ENCODE assay signal across 9 cellular contexts in the genomic region with DNA sequence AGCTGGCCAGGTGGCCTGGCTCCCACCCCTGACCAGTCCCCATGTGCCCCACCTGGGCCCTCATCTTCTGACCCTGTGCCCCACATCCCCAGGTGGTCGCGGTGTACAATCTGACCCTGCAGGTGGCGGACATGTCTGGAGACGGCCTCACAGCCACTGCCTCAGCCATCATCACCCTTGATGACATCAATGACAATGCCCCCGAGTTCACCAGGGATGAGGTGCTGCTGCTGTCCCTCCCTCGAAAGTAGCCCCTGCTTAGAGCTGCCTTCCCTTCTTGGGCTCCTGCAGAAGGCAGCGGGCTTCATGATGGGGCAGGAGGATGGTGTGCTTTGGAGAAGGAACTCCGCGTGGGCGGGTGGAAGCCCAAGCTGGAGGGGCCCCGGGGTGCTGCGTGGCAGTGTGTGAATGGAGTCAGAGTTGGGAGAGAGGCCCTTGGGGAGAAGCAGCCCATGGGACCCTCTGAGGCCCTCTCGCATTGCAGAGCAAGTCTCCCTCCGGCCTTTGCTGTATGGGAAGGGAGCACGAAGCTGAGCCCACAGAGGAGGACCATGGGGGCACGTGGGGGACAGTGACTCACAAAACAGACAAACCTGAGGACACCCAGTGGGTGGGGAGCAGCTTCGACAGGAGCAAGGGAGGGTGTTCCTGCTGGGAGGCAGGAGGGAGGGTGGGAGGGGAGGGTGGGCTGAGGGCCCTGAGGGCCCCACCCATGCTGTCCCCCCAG. TPM values are rescaled to one million over a fixed set of nuclear protein-coding genes. Genes with fewer than 3 reads are reported as not detected.
DNase-seq lines count a peak whose midpoint lies in the region; ATAC-seq and TF ChIP-seq lines count a peak whose summit lies in the region.
"Had no signal": no experiment of that assay in that cellular context is flagged by ENCODE, and none has a peak within 500 bp of the region (broad histone marks: within the 10 kb centered on the region; RNA-seq: fewer than 3 reads in every experiment).

No MANE protein-coding gene starts in this region.

- H3K36me3 ChIP-seq in CD8-positive, alpha-beta T cell (ENCODE audit: insufficient read depth, low read length) = no peaks in the 10 kb centered on the region

- TF ChIP-seq CTCF in CD8-positive, alpha-beta T cell (IDR thresholded peaks at IDR 0.05) = no peak
- no peak for TF ChIP-seq CTCF in mesothelial cell of epicardium (IDR thresholded peaks at IDR 0.05; ENCODE audit: unreplicated experiment)

- H3K4me1 Mint-ChIP-seq in CD8-positive, alpha-beta T cell (ENCODE audit: low read depth) = peaks cover 6% of the 10 kb centered on the region
- peaks cover 4% of the 10 kb centered on the region for H3K4me1 Mint-ChIP-seq in activated naive CD4-positive, alpha-beta T cell treated with anti-CD3 and anti-CD28 coated beads for 36 hours (ENCODE audit: low read depth)
- no peaks in the 10 kb centered on the region for H3K4me1 Mint-ChIP-seq in mesothelial cell of epicardium

- intact Hi-C loops in CD8-positive, alpha-beta T cell (cut with DNase I, micrococcal nuclease) = no loop called here
- intact Hi-C loops in activated naive CD4-positive, alpha-beta T cell treated with anti-CD3 and anti-CD28 coated beads for 36 hours (cut with micrococcal nuclease) = no loop called here

- CTCF ChIA-PET in CD8-positive, alpha-beta T cell (lab: Charles Lee) = no interaction called here
- CTCF ChIA-PET in activated naive CD4-positive, alpha-beta T cell treated with anti-CD3 and anti-CD28 coated beads for 36 hours (lab: Charles Lee) = no interaction called here

- H3K4me1 ChIP-seq in CD8-positive, alpha-beta T cell (ENCODE audit: insufficient read depth, low read length) = no peaks in the 10 kb centered on the region

- no peaks in the 10 kb centered on the region for H3K27me3 Mint-ChIP-seq in CD8-positive, alpha-beta T cell (ENCODE audit: low read depth)
- no peaks in the 10 kb centered on the region for H3K27me3 Mint-ChIP-seq in activated naive CD4-positive, alpha-beta T cell treated with anti-CD3 and anti-CD28 coated beads for 36 hours (ENCODE audit: low read depth)
- peaks cover 30% of the 10 kb centered on the region for H3K27me3 Mint-ChIP-seq in mesothelial cell of epicardium (ENCODE audit: low read depth)

- H3K27ac Mint-ChIP-seq in CD8-positive, alpha-beta T cell = peak overlapping the region; percentile 62
- no peak overlapping the region for H3K27ac Mint-ChIP-seq in activated naive CD4-positive, alpha-beta T cell treated with anti-CD3 and anti-CD28 coated beads for 36 hours
- peak overlapping the region; percentile 53 for H3K27ac Mint-ChIP-seq in mesothelial cell of epicardium

- no peaks in the 10 kb centered on the region for H3K9me3 ChIP-seq in CD8-positive, alpha-beta T cell (ENCODE audit: low read length)

- H3K4me3 ChIP-seq in CD8-positive, alpha-beta T cell (ENCODE audit: low read depth, low read length) = no peak overlapping the region
- H3K4me3 ChIP-seq: PC-9 had no signal

- no peaks in the 10 kb centered on the region for H3K27me3 ChIP-seq in CD8-positive, alpha-beta T cell (ENCODE audit: insufficient read depth, low read length)

- no peaks in the 10 kb centered on the region for H3K9me3 Mint-ChIP-seq in CD8-positive, alpha-beta T cell
- no peaks in the 10 kb centered on the region for H3K9me3 Mint-ChIP-seq in activated naive CD4-positive, alpha-beta T cell treated with anti-CD3 and anti-CD28 coated beads for 36 hours
- no peaks in the 10 kb centered on the region for H3K9me3 Mint-ChIP-seq in mesothelial cell of epicardium

- peak in 1 of 7 experiments; percentile 63 for DNase-seq in CD8-positive, alpha-beta T cell
- peak; percentile 22 for DNase-seq in HT-29 (ENCODE audit: low spot score)
- DNase-seq in activated naive CD4-positive, alpha-beta T cell treated with anti-CD3 and anti-CD28 coated beads for 36 hours = peak; percentile 43
- DNase-seq in mesothelial cell of epicardium (ENCODE audit: low spot score in 2 of 2, unreplicated experiment in 2 of 2) = peak in 1 of 2 experiments; percentile 14
- DNase-seq in T1000 (lab: John Stamatoyannopoulos, UW) = no peak
- DNase-seq in globus pallidus (ENCODE audit: low spot score) = no peak
- DNase-seq in activated gamma-delta T cell (lab: John Stamatoyannopoulos, UW) = no peak

- POLR2A ChIA-PET in CD8-positive, alpha-beta T cell (lab: Charles Lee) = no interaction called here

- H3K4me3 Mint-ChIP-seq in CD8-positive, alpha-beta T cell = no peak overlapping the region
- H3K4me3 Mint-ChIP-seq in activated naive CD4-positive, alpha-beta T cell treated with anti-CD3 and anti-CD28 coated beads for 36 hours = no peak overlapping the region
- H3K4me3 Mint-ChIP-seq in mesothelial cell of epicardium = no peak overlapping the region

- no peaks in the 10 kb centered on the region for H3K36me3 Mint-ChIP-seq in CD8-positive, alpha-beta T cell
- no peaks in the 10 kb centered on the region for H3K36me3 Mint-ChIP-seq in activated naive CD4-positive, alpha-beta T cell treated with anti-CD3 and anti-CD28 coated beads for 36 hours (ENCODE audit: low read depth)
- H3K36me3 Mint-ChIP-seq in mesothelial cell of epicardium = no peaks in the 10 kb centered on the region

- peak; percentile 39 for ATAC-seq in CD8-positive, alpha-beta T cell
- ATAC-seq in GM18907 (IDR thresholded peaks at IDR 0.05; ENCODE audit: unreplicated experiment) = no peak

- no peak overlapping the region for H3K27ac ChIP-seq in CD8-positive, alpha-beta T cell (ENCODE audit: low read depth, low read length)
- H3K27ac ChIP-seq: PC-9 had no signal

RNA-seq across cellular contexts. Expression of a gene that starts 12.8 kb away (rescaled TPM):
- total RNA-seq in CD8-positive, alpha-beta T cell = under 1 TPM in 1 of 2 experiments, not detected in 1; 0.33 TPM
- not detected in 2 replicates for total RNA-seq in HT-29 (2014; rRNA removed; shearing (Covaris generic))
- under 1 TPM; 0.31 to 0.64 TPM for total RNA-seq in activated naive CD4-positive, alpha-beta T cell treated with anti-CD3 and anti-CD28 coated beads for 36 hours
- total RNA-seq in mesothelial cell of epicardium = 1.1 to 1.7 TPM (median 1.1 TPM) in 3 replicates

RNA-seq across cellular contexts. Expression of a gene that starts 16.0 kb away (rescaled TPM):
- under 1 TPM in 1 of 2 experiments, not detected in 1; 0.24 TPM for total RNA-seq in CD8-positive, alpha-beta T cell
- not detected in 2 replicates for total RNA-seq in HT-29 (2014; rRNA removed; shearing (Covaris generic))
- total RNA-seq in activated naive CD4-positive, alpha-beta T cell treated with anti-CD3 and anti-CD28 coated beads for 36 hours = not detected
- 0.18 to 0.24 TPM (median 0.20 TPM) in 3 replicates for total RNA-seq in mesothelial cell of epicardium
- total RNA-seq: PC-9 had no signal

RNA-seq across cellular contexts. Expression of a gene that starts 30.0 kb away (rescaled TPM):
- 1 to 10 TPM; 8.4 to 8.9 TPM for total RNA-seq in CD8-positive, alpha-beta T cell
- 4.2 and 10.6 TPM in 2 replicates for total RNA-seq in HT-29 (2014; rRNA removed; shearing (Covaris generic))
- 1 to 10 TPM; 3.5 to 3.6 TPM for total RNA-seq in activated naive CD4-positive, alpha-beta T cell treated with anti-CD3 and anti-CD28 coated beads for 36 hours
- total RNA-seq in mesothelial cell of epicardium = 8.9 to 12.5 TPM (median 10.4 TPM) in 3 replicates

Comparison
In these comparisons a context has a peak if more than half of its experiments do, and no peak if none do; other contexts are left out.
1. DNase-seq: peak in HT-29 (single experiment) and activated naive CD4-positive, alpha-beta T cell treated with anti-CD3 and anti-CD28 coated beads for 36 hours (single experiment); none in T1000 (single experiment), globus pallidus (single experiment) and activated gamma-delta T cell (single experiment).